Comparison of ENCODE assay signal across 1 cellular context in the genomic region with DNA sequence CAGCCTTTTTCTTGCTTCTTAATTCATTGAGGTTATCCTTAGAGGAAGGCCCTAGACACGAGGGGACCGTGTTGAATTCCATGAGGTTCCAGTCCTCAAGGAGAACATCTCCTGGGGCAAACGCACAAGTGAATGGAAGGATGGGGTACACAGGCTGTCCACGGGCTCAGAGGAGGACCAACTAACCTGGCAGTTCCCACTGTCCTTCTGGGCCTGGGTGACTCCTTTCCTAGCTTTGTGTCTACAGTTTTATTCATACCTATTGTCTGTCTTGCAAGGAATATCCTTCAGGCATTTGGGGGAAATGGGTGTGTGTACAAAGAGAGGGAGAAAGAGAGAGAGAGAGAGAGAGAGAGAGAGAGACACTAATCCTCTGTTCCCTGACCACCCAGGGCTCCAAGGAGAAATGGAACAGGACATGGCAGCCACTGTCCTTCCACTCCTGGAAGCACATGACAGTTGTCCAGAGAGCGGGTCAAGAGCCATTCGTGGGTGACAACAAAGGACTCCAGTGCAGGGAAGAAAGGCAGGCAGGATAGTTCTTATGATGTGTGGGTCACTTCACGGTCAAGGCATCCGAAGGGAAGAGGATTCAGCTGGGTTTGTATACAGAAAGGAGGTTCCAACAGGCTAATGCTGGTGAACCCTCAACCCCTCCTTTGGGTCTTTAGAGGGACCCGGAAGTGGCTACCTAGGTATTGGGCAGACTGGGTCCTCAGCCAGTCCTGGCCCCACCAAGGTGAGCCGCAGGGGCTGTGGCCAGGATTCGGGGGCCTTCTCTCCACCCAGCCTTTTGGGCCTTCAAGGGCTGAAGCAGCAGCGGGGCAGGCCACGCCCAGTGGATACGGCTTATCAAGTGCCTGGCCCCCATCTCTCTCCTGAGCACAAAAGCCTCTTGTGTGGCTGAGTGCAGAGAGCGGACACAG.
TF ChIP-seq lines count a peak whose summit lies in the region.

No MANE protein-coding gene starts in this region.

TF ChIP-seq in H1, 55 proteins besides CTCF, POLR2A, EP300 and RAD21:
- TF ChIP-seq PHF8 (conservative IDR thresholded peaks at IDR 0.05; ENCODE audit: low read depth, low read length) (no peak), CBX8 (IDR thresholded peaks at IDR 0.05; ENCODE audit: borderline replicate concordance, low read depth, low read length) (no peak), TAF1 (IDR thresholded peaks at IDR 0.05; ENCODE audit: low read depth, low read length) (no peak), BRCA1 (IDR thresholded peaks at IDR 0.05; ENCODE audit: low read depth, low read length) (no peak), JUND (IDR thresholded peaks at IDR 0.05; ENCODE audit: low read length) (no peak), SUZ12 (IDR thresholded peaks at IDR 0.05; ENCODE audit: low read length) (no peak), CREB1 (IDR thresholded peaks at IDR 0.05) (no peak)
